ENCODE assay signal across 8 cellular contexts in the genomic region with DNA sequence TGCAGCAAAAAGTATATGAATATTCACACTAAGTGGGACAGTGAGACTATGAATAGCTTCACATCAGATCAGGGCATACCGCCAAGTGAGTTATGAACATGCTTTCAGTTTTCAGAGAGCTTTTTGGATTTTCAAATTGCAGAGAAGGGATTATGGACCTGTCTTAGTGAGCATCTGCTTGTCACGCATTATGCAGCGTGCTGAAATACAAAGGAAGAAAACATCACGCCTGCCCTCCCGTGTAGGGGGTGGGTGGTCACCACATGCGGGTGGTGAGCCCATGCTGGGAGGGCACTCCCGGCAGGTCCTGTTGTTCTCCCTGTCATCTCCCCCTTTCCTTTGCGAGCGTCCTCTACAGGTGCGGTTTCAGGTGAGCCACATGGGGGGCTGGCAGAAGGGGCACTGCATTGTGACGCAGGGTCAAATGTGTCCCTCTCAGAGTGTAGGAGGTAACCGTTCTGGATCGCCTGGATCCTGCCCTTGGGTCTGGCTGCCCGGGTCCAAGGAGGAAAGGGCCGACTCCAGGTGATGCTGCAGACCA. TPM values are rescaled to one million over a fixed set of nuclear protein-coding genes. Genes with fewer than 3 reads are reported as not detected.
DNase-seq lines count a peak whose midpoint lies in the region; ATAC-seq and TF ChIP-seq lines count a peak whose summit lies in the region.

No MANE protein-coding gene starts in this region.

- H3K9ac ChIP-seq in mesenchymal stem cell (ENCODE audit: low read length) = no peak overlapping the region

- CTCF ChIA-PET in HEK293T (lab: Yijun Ruan, JAX) = interaction anchor here (1.1 kb wide), 1 partner anchor 13 kb away, joined by 3 read pairs; no protein-coding TSS in a partner anchor

- H4K8ac ChIP-seq in mesenchymal stem cell (ENCODE audit: low read length) = no peak overlapping the region

- H2BK12ac ChIP-seq in mesenchymal stem cell (ENCODE audit: low read length in 2 of 2) = peak overlapping the region in 1 of 2 experiments; percentile 10

- ATAC-seq in GM18870 (IDR thresholded peaks at IDR 0.05; ENCODE audit: unreplicated experiment) (peak; percentile 20), HG02588 (IDR thresholded peaks at IDR 0.05; ENCODE audit: unreplicated experiment) (peak; percentile 10)

- no peak overlapping the region for H2BK120ac ChIP-seq in mesenchymal stem cell (ENCODE audit: low read depth, low read length)

- H3K79me1 ChIP-seq in mesenchymal stem cell (replicated peaks; ENCODE audit: low read length, poor library complexity, severe bottlenecking) = peaks cover 24% of the 10 kb centered on the region

- no peak overlapping the region for H3K23ac ChIP-seq in mesenchymal stem cell (ENCODE audit: low read length in 2 of 2)

- H2AFZ ChIP-seq in mesenchymal stem cell (ENCODE audit: low read depth, low read length) = no peak overlapping the region

- no peak overlapping the region for H2AK5ac ChIP-seq in mesenchymal stem cell (ENCODE audit: low read length, severe bottlenecking)

- no peak overlapping the region for H2BK15ac ChIP-seq in mesenchymal stem cell (ENCODE audit: low read depth, poor library complexity, severe bottlenecking)

- peak; percentile 21 for DNase-seq in SW480 (ENCODE audit: low spot score)
- no peak for DNase-seq in mesenchymal stem cell
- DNase-seq in DMS114 treated with DMSO at 0.1 percent for 48 hours (lab: John Stamatoyannopoulos, UW; ENCODE audit: unreplicated experiment) = no peak
- no peak for DNase-seq in ureter (ENCODE audit: low spot score)
- DNase-seq in SK-N-DZ (ENCODE audit: low spot score) = no peak
- no peak for DNase-seq in HEK293T (ENCODE audit: extremely low spot score)

- H3K4me1 ChIP-seq in mesenchymal stem cell (ENCODE audit: control insufficient read depth, insufficient read depth, low read depth, low read length) = peaks cover 9% of the 10 kb centered on the region

- H3K27me3 ChIP-seq in mesenchymal stem cell (ENCODE audit: control insufficient read depth in 1 of 2, insufficient read depth in 1 of 2, low read length in 2 of 2) = no peaks in the 10 kb centered on the region

- H4K91ac ChIP-seq in mesenchymal stem cell (ENCODE audit: low read length) = peak overlapping the region; percentile 19

- H3K27ac ChIP-seq in mesenchymal stem cell (ENCODE audit: low read length, poor library complexity, severe bottlenecking) = no peak overlapping the region

- no peaks in the 10 kb centered on the region for H3K9me3 ChIP-seq in mesenchymal stem cell (ENCODE audit: control insufficient read depth, low read length)

- POLR2A ChIA-PET in HEK293T (lab: Yijun Ruan, JAX) = no interaction called here

- WGBS in mesenchymal stem cell = 90% methylated on average over 15 of the region's 15 CpGs

- no peak overlapping the region for H3K4me3 ChIP-seq in mesenchymal stem cell (ENCODE audit: insufficient read depth in 1 of 2, low read depth in 1 of 2, low read length in 2 of 2)

- H2BK5ac ChIP-seq in mesenchymal stem cell (ENCODE audit: low read depth, low read length, poor library complexity, severe bottlenecking) = no peak overlapping the region

- H3K14ac ChIP-seq in mesenchymal stem cell (ENCODE audit: low read length in 2 of 2) = no peak overlapping the region

- no peak overlapping the region for H3K4ac ChIP-seq in mesenchymal stem cell (ENCODE audit: low read depth in 1 of 2, low read length in 2 of 2)

- H3K4me2 ChIP-seq in mesenchymal stem cell (ENCODE audit: low read length, poor library complexity, severe bottlenecking) = no peak overlapping the region

- peaks cover 0 to 6% of the 10 kb centered on the region in 2 experiments for H3K36me3 ChIP-seq in mesenchymal stem cell (ENCODE audit: control insufficient read depth in 1 of 2, insufficient read depth in 2 of 2, low read depth in 1 of 2, low read length in 2 of 2)

- H3K18ac ChIP-seq in mesenchymal stem cell (ENCODE audit: low read depth in 1 of 2, low read length in 2 of 2) = no peak overlapping the region

TF ChIP-seq in HEK293T, 16 proteins besides CTCF, POLR2A, EP300 and RAD21:
- TF ChIP-seq ZNF384 (IDR thresholded peaks at IDR 0.05) = no peak
- no peak for TF ChIP-seq SUZ12 (IDR thresholded peaks at IDR 0.05)
- no peak for TF ChIP-seq TARDBP (IDR thresholded peaks at IDR 0.05)

RNA-seq across cellular contexts. Expression of gene TRAF3, which starts 42.6 kb away (rescaled TPM):
- polyA plus RNA-seq in mesenchymal stem cell (2013, experiment 1 of 2) = 10.7 TPM
- 11.9 TPM for polyA plus RNA-seq in mesenchymal stem cell (2013, experiment 2 of 2)
- 29.9 TPM for total RNA-seq in ureter
- 5.3 and 5.4 TPM in 2 replicates for polyA plus RNA-seq in SK-N-DZ (2014; cell fraction: cytosol; rRNA removed)
- polyA plus RNA-seq in SK-N-DZ (2014; cell fraction: nucleus; rRNA removed) = 4.7 and 5.9 TPM in 2 replicates
